In genomic region chr1:205255941-205256780, GRCh38 we compare ENCODE assay signal across 8 cellular contexts. TPM values are rescaled to one million over a fixed set of nuclear protein-coding genes. Genes with fewer than 3 reads are reported as not detected.
A peak's percentile ranks its signal among the peaks of the same experiment; 100 is the strongest.
DNase-seq lines count a peak whose midpoint lies in the region; ATAC-seq and TF ChIP-seq lines count a peak whose summit lies in the region.

No MANE protein-coding gene starts in this region.

- no peaks in the 10 kb centered on the region for H3F3A ChIP-seq in DOHH2 (ENCODE audit: control insufficient read depth, insufficient read depth)

- H3K9me2 ChIP-seq in DOHH2 (replicated peaks; ENCODE audit: control insufficient read depth, low read length), result no peaks in the 10 kb centered on the region

- H3K27me3 ChIP-seq in DOHH2 (ENCODE audit: control insufficient read depth, low read length), result peaks cover 10% of the 10 kb centered on the region; the same call in 1 of the 2 replicates
- no peaks in the 10 kb centered on the region for H3K27me3 ChIP-seq in dorsolateral prefrontal cortex

- H3K36me3 Mint-ChIP-seq in activated CD4-positive, alpha-beta memory T cell treated with anti-CD3 and anti-CD28 coated beads for 36 hours, result no peaks in the 10 kb centered on the region

- TF ChIP-seq CTCF in DOHH2 (IDR thresholded peaks at IDR 0.05; ENCODE audit: low read depth, low read length, poor library complexity, severe bottlenecking), result peak; percentile 97
- TF ChIP-seq CTCF in dorsolateral prefrontal cortex (IDR thresholded peaks at IDR 0.05 in 54 of 56, conservative IDR thresholded peaks at IDR 0.05 in 2 of 56; ENCODE audit: low read depth in 1 of 56, partially characterized antibody in 56 of 56), result peak; percentile 86 to 100 (median 98)

- no peaks in the 10 kb centered on the region for H3K36me3 ChIP-seq in DOHH2 (ENCODE audit: control insufficient read depth, low read length)

- ATAC-seq in HG03039 (IDR thresholded peaks at IDR 0.05; ENCODE audit: unreplicated experiment), result no peak

- intact Hi-C loops in activated CD4-positive, alpha-beta memory T cell treated with anti-CD3 and anti-CD28 coated beads for 36 hours (cut with micrococcal nuclease), result loop anchor here (1.0 to 10.0 kb wide), 5 partner anchors 27 to 451 kb away; no protein-coding TSS in a partner anchor
- intact Hi-C loops in dorsolateral prefrontal cortex (cut with DNase I), result loop anchor here (1.0 to 10.0 kb wide), 7 partner anchors 26 to 271 kb away; partner anchors contain the start of genes DSTYK (in 1 of the 2) and RBBP5 (in 1 of the 2)

- DNase-seq in HK-2 (ENCODE audit: unreplicated experiment), result peak; percentile 93
- peak; percentile 76 for DNase-seq in NCI-H774 (lab: John Stamatoyannopoulos, UW)
- DNase-seq in activated CD4-positive, alpha-beta memory T cell treated with anti-CD3 and anti-CD28 coated beads for 36 hours, result peak; percentile 92
- peak; percentile 93 to 99 (median 96) for DNase-seq in dorsolateral prefrontal cortex
- DNase-seq in lung microvascular endothelial cell (ENCODE audit: low read depth in 2 of 2), result peak; percentile 82 to 87
- DNase-seq in stimulated activated CD8-positive, alpha-beta memory T cell treated with anti-CD3 and anti-CD28 coated beads, Interleukin-12 subunit alpha, Interleukin-12 subunit beta, amount 100 ng/mL, for 24 hours (ENCODE audit: extremely low read depth), result peak; percentile 55

- H4K20me1 ChIP-seq in DOHH2 (ENCODE audit: control insufficient read depth, insufficient read depth, low read depth, low read length), result no peaks in the 10 kb centered on the region

- no peaks in the 10 kb centered on the region for H3K79me2 ChIP-seq in DOHH2 (ENCODE audit: control insufficient read depth, low read length)

- POLR2A ChIA-PET in activated CD4-positive, alpha-beta memory T cell treated with anti-CD3 and anti-CD28 coated beads for 36 hours (lab: Charles Lee), result interaction anchor here (1.4 to 2.0 kb wide), 2 partner anchors 10 to 27 kb away, joined by 3 to 10 read pairs; no protein-coding TSS in a partner anchor

- no peaks in the 10 kb centered on the region for H3K4me1 Mint-ChIP-seq in activated CD4-positive, alpha-beta memory T cell treated with anti-CD3 and anti-CD28 coated beads for 36 hours (ENCODE audit: low read depth)

- H3K4me1 ChIP-seq in DOHH2 (ENCODE audit: control insufficient read depth, low read length), result peaks cover 8% of the 10 kb centered on the region

- no peak overlapping the region for H3K27ac Mint-ChIP-seq in activated CD4-positive, alpha-beta memory T cell treated with anti-CD3 and anti-CD28 coated beads for 36 hours

- H3K27ac ChIP-seq in DOHH2 (ENCODE audit: low read depth, low read length) (no peak overlapping the region), dorsolateral prefrontal cortex (peak overlapping the region; percentile 49 to 100 (median 97))

- CTCF ChIA-PET in activated CD4-positive, alpha-beta memory T cell treated with anti-CD3 and anti-CD28 coated beads for 36 hours (lab: Charles Lee), result interaction anchor here (0.5 to 13.7 kb wide), 52 partner anchors 9 to 449 kb away, joined by 3 to 338 read pairs (median 5); partner anchors contain the start of genes DSTYK, RBBP5 and TMCC2

- H3K27me3 Mint-ChIP-seq in activated CD4-positive, alpha-beta memory T cell treated with anti-CD3 and anti-CD28 coated beads for 36 hours, result peaks cover 4% of the 10 kb centered on the region

- no peak overlapping the region for H3K4me3 Mint-ChIP-seq in activated CD4-positive, alpha-beta memory T cell treated with anti-CD3 and anti-CD28 coated beads for 36 hours

- no peaks in the 10 kb centered on the region for H3K9me3 Mint-ChIP-seq in activated CD4-positive, alpha-beta memory T cell treated with anti-CD3 and anti-CD28 coated beads for 36 hours

- H3K4me3 ChIP-seq in DOHH2 (ENCODE audit: low read length), result no peak overlapping the region
- peak overlapping the region in 14 of 59 donors; percentile 0 to 35 (median 14) for H3K4me3 ChIP-seq in dorsolateral prefrontal cortex

- H3K9me3 ChIP-seq in DOHH2 (ENCODE audit: control insufficient read depth, insufficient read depth, low read length), result no peaks in the 10 kb centered on the region

- no peak overlapping the region for H3K4me2 ChIP-seq in DOHH2 (ENCODE audit: low read length)

RNA-seq across cellular contexts. Expression of gene TMCC2, which starts 28.4 kb away (rescaled TPM):
- total RNA-seq in activated CD4-positive, alpha-beta memory T cell treated with anti-CD3 and anti-CD28 coated beads for 36 hours, result 10 to 100 TPM in 1 of 2 experiments, 1 to 10 TPM in 1; 9.8 to 10.1 TPM
- total RNA-seq in dorsolateral prefrontal cortex (100 to 1,000 TPM in 42 of 120 experiments, 10 to 100 TPM in 78; 52.9 to 143 (median 93.9) TPM), lung microvascular endothelial cell (0.40 and 0.44 TPM in 2 replicates)

RNA-seq across cellular contexts. Expression of gene DSTYK, which starts 44.7 kb away (rescaled TPM):
- 1 to 10 TPM; 9.0 to 9.8 TPM for total RNA-seq in activated CD4-positive, alpha-beta memory T cell treated with anti-CD3 and anti-CD28 coated beads for 36 hours
- total RNA-seq in dorsolateral prefrontal cortex (10 to 100 TPM; 28.0 to 49.3 (median 39.9) TPM), lung microvascular endothelial cell (8.9 and 10.9 TPM in 2 replicates)

Comparison
In these comparisons a context has a peak if more than half of its experiments do, and no peak if none do; other contexts are left out.
1. RNA of gene TMCC2, which starts 28.4 kb away (total RNA-seq): 52.9 to 143 TPM in dorsolateral prefrontal cortex; 9.8 to 10.1 TPM in activated CD4-positive, alpha-beta memory T cell treated with anti-CD3 and anti-CD28 coated beads for 36 hours and 0.40 to 0.44 TPM in lung microvascular endothelial cell; every median in the first group is over 4 times any median in the second.
2. Peak in every context shown above with its lines, with median percentiles within 50 percentile points of each other: DNase-seq.